19 cellular contexts compared by ENCODE assay signal in the genomic region with DNA sequence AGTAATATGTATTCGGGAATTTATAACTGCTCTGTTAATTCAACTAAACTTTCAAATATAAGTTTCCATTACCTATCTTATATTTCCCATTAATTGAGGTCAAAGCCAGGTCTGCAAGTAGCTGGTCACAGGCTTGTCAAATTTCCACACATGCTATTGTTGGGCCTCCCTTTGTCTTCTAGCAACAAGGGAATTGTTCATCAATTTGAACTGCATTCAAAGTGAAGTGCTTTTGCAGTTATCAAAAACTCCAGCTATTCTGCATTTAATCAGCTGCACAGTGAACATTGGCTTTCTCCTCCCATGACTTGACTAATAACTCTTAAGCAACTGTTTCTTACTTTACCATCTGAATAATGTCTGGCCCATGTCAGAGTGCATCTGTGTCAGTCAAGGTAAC.
"Had no signal": no experiment of that assay in that cellular context is flagged by ENCODE, and none has a peak within 500 bp of the region (broad histone marks: within the 10 kb centered on the region; RNA-seq: fewer than 3 reads in every experiment).

No MANE protein-coding gene starts in this region.

- ATAC-seq: activated CD8-positive, alpha-beta T cell treated with anti-CD3 and anti-CD28 coated beads, Interleukin-2, amount 10 ng/mL, durations not matched to agents 7 days and 5 days; left colon; lower lobe of right lung; stimulated activated naive CD8-positive, alpha-beta T cell treated with anti-CD3 and anti-CD28 coated beads, Interleukin-15, amount 100 ng/mL, for 72 hours; upper lobe of right lung had no signal

- H3K4me3 Mint-ChIP-seq: activated CD4-positive, alpha-beta T cell treated with anti-CD3 and anti-CD28 coated beads, Interleukin-2, amount 10 ng/mL, durations not matched to agents 24 days and 14 days; activated CD8-positive, alpha-beta T cell treated with anti-CD3 and anti-CD28 coated beads, Interleukin-2, amount 10 ng/mL, durations not matched to agents 7 days and 5 days; endodermal cell; mesothelial cell of epicardium; stimulated activated naive CD8-positive, alpha-beta T cell treated with anti-CD3 and anti-CD28 coated beads, Interleukin-15, amount 100 ng/mL, for 72 hours had no signal

- H3K4me1 Mint-ChIP-seq: mesothelial cell of epicardium; stimulated activated naive CD8-positive, alpha-beta T cell treated with anti-CD3 and anti-CD28 coated beads, Interleukin-15, amount 100 ng/mL, for 72 hours had no signal

- H3K9me3 Mint-ChIP-seq: activated CD4-positive, alpha-beta T cell treated with anti-CD3 and anti-CD28 coated beads, Interleukin-2, amount 10 ng/mL, durations not matched to agents 24 days and 14 days; endodermal cell; stimulated activated naive CD8-positive, alpha-beta T cell treated with anti-CD3 and anti-CD28 coated beads, Interleukin-15, amount 100 ng/mL, for 72 hours had no signal

- H3K36me3 Mint-ChIP-seq: mesothelial cell of epicardium had no signal

- H3K27me3 Mint-ChIP-seq: stimulated activated naive CD8-positive, alpha-beta T cell treated with anti-CD3 and anti-CD28 coated beads, Interleukin-15, amount 100 ng/mL, for 72 hours had no signal

- DNase-seq: activated CD4-positive, alpha-beta T cell treated with anti-CD3 and anti-CD28 coated beads, Interleukin-2, amount 10 ng/mL, durations not matched to agents 24 days and 14 days; activated CD8-positive, alpha-beta T cell treated with anti-CD3 and anti-CD28 coated beads, Interleukin-2, amount 10 ng/mL, durations not matched to agents 7 days and 5 days; activated effector memory CD4-positive, alpha-beta T cell treated with Interleukin-2 at 50 U/mL for 16 hours; activated naive CD4-positive, alpha-beta T cell treated with anti-CD3 and anti-CD28 coated beads, Interleukin-2, amount 50 U/mL, for 16 hours; activated T-cell treated with anti-CD3 and anti-CD28 coated beads, Interleukin-2, amount 50 U/mL, for 48 hours; aorta; brain microvascular endothelial cell; central memory CD4-positive, alpha-beta T cell; endodermal cell; foreskin fibroblast; left colon; lower lobe of right lung; occipital lobe; stimulated activated naive CD8-positive, alpha-beta T cell treated with anti-CD3 and anti-CD28 coated beads, Interleukin-15, amount 100 ng/mL, for 72 hours; T-helper 1 cell; T-helper 9 cell; testis; upper lobe of right lung had no signal

- H3K27ac Mint-ChIP-seq: activated CD4-positive, alpha-beta T cell treated with anti-CD3 and anti-CD28 coated beads, Interleukin-2, amount 10 ng/mL, durations not matched to agents 24 days and 14 days; activated CD8-positive, alpha-beta T cell treated with anti-CD3 and anti-CD28 coated beads, Interleukin-2, amount 10 ng/mL, durations not matched to agents 7 days and 5 days; endodermal cell; mesothelial cell of epicardium; stimulated activated naive CD8-positive, alpha-beta T cell treated with anti-CD3 and anti-CD28 coated beads, Interleukin-15, amount 100 ng/mL, for 72 hours had no signal
